Comparison of ENCODE assay signal across 1 cellular context in the genomic region with DNA sequence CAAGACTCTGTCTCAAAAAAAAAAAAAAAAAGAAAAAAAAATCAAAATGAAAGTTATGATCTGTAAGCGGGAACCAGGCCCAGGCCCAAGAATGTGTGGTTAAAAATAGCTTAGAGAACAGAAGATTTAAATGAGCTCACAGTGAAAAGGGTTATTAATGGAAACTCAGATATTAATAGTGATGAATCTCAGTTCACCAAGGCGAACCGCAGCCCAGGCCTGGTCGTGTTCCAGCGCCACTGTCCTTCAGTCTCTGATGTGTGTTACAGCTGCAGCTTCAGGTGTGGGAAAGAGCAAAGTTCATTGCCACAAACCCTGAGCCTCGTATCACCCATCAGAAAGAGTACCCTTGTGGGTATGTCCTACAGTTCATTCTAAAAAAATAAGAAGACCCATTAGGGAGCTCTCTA.
TF ChIP-seq lines count a peak whose summit lies in the region.

No MANE protein-coding gene starts in this region.

TF ChIP-seq in HepG2, 621 proteins besides CTCF, POLR2A, EP300 and RAD21 (continued from another document):
- TF ChIP-seq, protein P1, sequence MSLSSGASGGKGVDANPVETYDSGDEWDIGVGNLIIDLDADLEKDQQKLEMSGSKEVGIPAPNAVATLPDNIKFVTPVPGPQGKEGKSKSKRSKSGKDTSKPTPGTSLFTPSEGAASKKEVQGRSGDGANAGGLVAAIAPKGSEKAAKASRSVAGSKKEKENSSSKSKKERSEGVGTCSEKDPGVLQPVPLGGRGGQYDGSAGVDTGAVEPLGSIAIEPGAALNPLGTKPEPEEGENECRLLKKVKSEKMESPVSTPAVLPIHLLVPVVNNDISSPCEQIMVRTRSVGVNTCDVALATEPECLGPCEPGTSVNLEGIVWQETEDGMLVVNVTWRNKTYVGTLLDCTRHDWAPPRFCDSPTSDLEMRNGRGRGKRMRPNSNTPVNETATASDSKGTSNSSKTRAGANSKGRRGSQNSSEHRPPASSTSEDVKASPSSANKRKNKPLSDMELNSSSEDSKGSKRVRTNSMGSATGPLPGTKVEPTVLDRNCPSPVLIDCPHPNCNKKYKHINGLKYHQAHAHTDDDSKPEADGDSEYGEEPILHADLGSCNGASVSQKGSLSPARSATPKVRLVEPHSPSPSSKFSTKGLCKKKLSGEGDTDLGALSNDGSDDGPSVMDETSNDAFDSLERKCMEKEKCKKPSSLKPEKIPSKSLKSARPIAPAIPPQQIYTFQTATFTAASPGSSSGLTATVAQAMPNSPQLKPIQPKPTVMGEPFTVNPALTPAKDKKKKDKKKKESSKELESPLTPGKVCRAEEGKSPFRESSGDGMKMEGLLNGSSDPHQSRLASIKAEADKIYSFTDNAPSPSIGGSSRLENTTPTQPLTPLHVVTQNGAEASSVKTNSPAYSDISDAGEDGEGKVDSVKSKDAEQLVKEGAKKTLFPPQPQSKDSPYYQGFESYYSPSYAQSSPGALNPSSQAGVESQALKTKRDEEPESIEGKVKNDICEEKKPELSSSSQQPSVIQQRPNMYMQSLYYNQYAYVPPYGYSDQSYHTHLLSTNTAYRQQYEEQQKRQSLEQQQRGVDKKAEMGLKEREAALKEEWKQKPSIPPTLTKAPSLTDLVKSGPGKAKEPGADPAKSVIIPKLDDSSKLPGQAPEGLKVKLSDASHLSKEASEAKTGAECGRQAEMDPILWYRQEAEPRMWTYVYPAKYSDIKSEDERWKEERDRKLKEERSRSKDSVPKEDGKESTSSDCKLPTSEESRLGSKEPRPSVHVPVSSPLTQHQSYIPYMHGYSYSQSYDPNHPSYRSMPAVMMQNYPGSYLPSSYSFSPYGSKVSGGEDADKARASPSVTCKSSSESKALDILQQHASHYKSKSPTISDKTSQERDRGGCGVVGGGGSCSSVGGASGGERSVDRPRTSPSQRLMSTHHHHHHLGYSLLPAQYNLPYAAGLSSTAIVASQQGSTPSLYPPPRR (CRISPR knock-in tag; IDR thresholded peaks at IDR 0.05; ENCODE audit: borderline replicate concordance): 0 out of 2 replicates have a peak, but pooled peaks have one; percentile 26
- no peak for TF ChIP-seq ZNF850 (CRISPR knock-in tag; conservative IDR thresholded peaks at IDR 0.05)
- no peak for TF ChIP-seq ZBTB8A (CRISPR knock-in tag; IDR thresholded peaks at IDR 0.05; ENCODE audit: borderline replicate concordance, low read depth)
- TF ChIP-seq, protein P2, sequence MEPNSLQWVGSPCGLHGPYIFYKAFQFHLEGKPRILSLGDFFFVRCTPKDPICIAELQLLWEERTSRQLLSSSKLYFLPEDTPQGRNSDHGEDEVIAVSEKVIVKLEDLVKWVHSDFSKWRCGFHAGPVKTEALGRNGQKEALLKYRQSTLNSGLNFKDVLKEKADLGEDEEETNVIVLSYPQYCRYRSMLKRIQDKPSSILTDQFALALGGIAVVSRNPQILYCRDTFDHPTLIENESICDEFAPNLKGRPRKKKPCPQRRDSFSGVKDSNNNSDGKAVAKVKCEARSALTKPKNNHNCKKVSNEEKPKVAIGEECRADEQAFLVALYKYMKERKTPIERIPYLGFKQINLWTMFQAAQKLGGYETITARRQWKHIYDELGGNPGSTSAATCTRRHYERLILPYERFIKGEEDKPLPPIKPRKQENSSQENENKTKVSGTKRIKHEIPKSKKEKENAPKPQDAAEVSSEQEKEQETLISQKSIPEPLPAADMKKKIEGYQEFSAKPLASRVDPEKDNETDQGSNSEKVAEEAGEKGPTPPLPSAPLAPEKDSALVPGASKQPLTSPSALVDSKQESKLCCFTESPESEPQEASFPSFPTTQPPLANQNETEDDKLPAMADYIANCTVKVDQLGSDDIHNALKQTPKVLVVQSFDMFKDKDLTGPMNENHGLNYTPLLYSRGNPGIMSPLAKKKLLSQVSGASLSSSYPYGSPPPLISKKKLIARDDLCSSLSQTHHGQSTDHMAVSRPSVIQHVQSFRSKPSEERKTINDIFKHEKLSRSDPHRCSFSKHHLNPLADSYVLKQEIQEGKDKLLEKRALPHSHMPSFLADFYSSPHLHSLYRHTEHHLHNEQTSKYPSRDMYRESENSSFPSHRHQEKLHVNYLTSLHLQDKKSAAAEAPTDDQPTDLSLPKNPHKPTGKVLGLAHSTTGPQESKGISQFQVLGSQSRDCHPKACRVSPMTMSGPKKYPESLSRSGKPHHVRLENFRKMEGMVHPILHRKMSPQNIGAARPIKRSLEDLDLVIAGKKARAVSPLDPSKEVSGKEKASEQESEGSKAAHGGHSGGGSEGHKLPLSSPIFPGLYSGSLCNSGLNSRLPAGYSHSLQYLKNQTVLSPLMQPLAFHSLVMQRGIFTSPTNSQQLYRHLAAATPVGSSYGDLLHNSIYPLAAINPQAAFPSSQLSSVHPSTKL (CRISPR knock-in tag; IDR thresholded peaks at IDR 0.05): peak; percentile 83
- TF ChIP-seq ZNF431 (CRISPR knock-in tag; IDR thresholded peaks at IDR 0.05; ENCODE audit: borderline replicate concordance, low read depth): no peak
- TF ChIP-seq, protein P3, sequence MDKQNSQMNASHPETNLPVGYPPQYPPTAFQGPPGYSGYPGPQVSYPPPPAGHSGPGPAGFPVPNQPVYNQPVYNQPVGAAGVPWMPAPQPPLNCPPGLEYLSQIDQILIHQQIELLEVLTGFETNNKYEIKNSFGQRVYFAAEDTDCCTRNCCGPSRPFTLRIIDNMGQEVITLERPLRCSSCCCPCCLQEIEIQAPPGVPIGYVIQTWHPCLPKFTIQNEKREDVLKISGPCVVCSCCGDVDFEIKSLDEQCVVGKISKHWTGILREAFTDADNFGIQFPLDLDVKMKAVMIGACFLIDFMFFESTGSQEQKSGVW (CRISPR knock-in tag; IDR thresholded peaks at IDR 0.05; ENCODE audit: borderline replicate concordance): no peak
- TF ChIP-seq ZNF331 (CRISPR knock-in tag; IDR thresholded peaks at IDR 0.05): 0 out of 2 replicates have a peak, but pooled peaks have one; percentile 62
- TF ChIP-seq ZNF12 (CRISPR knock-in tag; IDR thresholded peaks at IDR 0.05): peak; percentile 76; the same call in 1 of the 2 replicates
- peak; percentile 44 for TF ChIP-seq SOX5 (CRISPR knock-in tag; IDR thresholded peaks at IDR 0.05; ENCODE audit: borderline replicate concordance)
- no peak for TF ChIP-seq HINFP (CRISPR knock-in tag; IDR thresholded peaks at IDR 0.05; ENCODE audit: low read depth)
- TF ChIP-seq, protein P4, sequence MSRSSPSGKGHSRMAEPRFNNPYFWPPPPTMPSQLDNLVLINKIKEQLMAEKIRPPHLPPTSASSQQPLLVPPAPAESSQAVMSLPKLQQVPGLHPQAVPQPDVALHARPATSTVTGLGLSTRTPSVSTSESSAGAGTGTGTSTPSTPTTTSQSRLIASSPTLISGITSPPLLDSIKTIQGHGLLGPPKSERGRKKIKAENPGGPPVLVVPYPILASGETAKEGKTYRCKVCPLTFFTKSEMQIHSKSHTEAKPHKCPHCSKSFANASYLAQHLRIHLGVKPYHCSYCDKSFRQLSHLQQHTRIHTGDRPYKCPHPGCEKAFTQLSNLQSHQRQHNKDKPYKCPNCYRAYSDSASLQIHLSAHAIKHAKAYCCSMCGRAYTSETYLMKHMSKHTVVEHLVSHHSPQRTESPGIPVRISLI (CRISPR knock-in tag; IDR thresholded peaks at IDR 0.05; ENCODE audit: borderline replicate concordance): 0 out of 2 replicates have a peak, but pooled peaks have one; percentile 41
- TF ChIP-seq HOXA3 (CRISPR knock-in tag; IDR thresholded peaks at IDR 0.05): peak; percentile 33; the same call in 1 of the 2 replicates
- TF ChIP-seq SALL1 (CRISPR knock-in tag; IDR thresholded peaks at IDR 0.05): peak; percentile 62
- peak; percentile 46; the same call in 1 of the 2 replicates for TF ChIP-seq KMT2A (CRISPR knock-in tag; IDR thresholded peaks at IDR 0.05)
- peak; percentile 64; the same call in 1 of the 2 replicates for TF ChIP-seq ZZZ3 (CRISPR knock-in tag; IDR thresholded peaks at IDR 0.05; ENCODE audit: borderline replicate concordance)
- no peak for TF ChIP-seq DDIT3 (CRISPR knock-in tag; IDR thresholded peaks at IDR 0.05)
- peak; percentile 84 for TF ChIP-seq HNF4G (IDR thresholded peaks at IDR 0.05; ENCODE audit: borderline replicate concordance, low read depth, low read length)
- peak; percentile 81; the same call in 1 of the 2 replicates for TF ChIP-seq HNF4G (CRISPR knock-in tag; IDR thresholded peaks at IDR 0.05; ENCODE audit: borderline replicate concordance, low read depth)
- TF ChIP-seq PCBP2 (optimal IDR thresholded peaks at IDR 0.05; ENCODE audit: low read depth, low read length, poor library complexity, severe bottlenecking): no peak
- no peak for TF ChIP-seq ZNF790 (CRISPR knock-in tag; IDR thresholded peaks at IDR 0.05; ENCODE audit: borderline replicate concordance)
- TF ChIP-seq, protein P5, sequence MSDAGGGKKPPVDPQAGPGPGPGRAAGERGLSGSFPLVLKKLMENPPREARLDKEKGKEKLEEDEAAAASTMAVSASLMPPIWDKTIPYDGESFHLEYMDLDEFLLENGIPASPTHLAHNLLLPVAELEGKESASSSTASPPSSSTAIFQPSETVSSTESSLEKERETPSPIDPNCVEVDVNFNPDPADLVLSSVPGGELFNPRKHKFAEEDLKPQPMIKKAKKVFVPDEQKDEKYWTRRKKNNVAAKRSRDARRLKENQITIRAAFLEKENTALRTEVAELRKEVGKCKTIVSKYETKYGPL (CRISPR knock-in tag; IDR thresholded peaks at IDR 0.05): peak; percentile 73; the same call in 1 of the 2 replicates
- no peak for TF ChIP-seq GLI4 (CRISPR knock-in tag; IDR thresholded peaks at IDR 0.05; ENCODE audit: borderline replicate concordance)
- TF ChIP-seq HDAC2 (CRISPR knock-in tag; IDR thresholded peaks at IDR 0.05): peak; percentile 60; the same call in 1 of the 2 replicates
- no peak for TF ChIP-seq ZNF251 (CRISPR knock-in tag; IDR thresholded peaks at IDR 0.05)
- peak; percentile 63; the same call in 1 of the 2 replicates for TF ChIP-seq SAP130 (CRISPR knock-in tag; IDR thresholded peaks at IDR 0.05; ENCODE audit: low read depth)
- TF ChIP-seq, protein P6, sequence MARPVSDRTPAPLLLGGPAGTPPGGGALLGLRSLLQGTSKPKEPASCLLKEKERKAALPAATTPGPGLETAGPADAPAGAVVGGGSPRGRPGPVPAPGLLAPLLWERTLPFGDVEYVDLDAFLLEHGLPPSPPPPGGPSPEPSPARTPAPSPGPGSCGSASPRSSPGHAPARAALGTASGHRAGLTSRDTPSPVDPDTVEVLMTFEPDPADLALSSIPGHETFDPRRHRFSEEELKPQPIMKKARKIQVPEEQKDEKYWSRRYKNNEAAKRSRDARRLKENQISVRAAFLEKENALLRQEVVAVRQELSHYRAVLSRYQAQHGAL (CRISPR knock-in tag; IDR thresholded peaks at IDR 0.05; ENCODE audit: not compliant biosample characterization): no peak
- TF ChIP-seq SKI (IDR thresholded peaks at IDR 0.05; ENCODE audit: partially characterized antibody): no peak
